10 cellular contexts compared by ENCODE assay signal in the genomic region with DNA sequence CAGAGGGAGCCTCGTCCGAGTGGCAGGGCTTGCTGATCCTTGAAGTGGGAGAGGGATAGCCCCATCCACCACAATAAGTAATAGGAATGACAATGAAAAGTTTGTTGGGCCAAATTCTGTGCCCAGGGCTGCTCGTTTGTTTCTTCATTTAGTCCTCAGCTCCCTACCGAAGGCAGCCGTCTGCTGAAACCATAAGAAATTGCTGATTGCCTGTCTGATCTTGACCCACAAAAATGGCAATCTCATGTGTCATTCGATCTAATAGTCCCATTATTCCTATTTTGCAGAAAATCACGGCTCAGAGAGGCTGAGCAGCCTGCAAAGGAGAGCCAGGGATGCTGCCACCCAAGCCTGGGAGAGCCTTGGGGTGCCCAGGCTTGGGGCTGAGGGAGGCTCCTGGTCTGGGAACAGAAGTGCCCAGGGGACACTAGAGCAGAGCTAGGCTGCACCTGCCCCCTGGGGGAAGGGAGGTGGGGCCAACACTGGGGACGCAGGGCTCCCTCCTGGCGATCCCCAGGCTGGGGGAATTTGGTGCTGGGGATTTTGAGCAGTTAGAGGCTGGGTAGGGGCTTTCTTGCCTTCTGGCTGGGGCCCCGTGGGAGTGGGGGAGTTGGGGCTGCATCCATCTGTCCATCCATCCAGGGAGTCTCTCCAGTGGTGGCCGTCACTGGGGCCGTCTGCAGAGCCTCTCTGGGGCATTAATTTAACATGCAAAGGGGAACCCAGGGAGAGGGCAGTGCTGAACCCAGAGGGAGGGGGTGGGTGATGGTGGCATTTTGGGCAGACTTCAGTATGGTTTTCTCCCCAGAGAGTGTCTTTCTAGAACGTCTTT. TPM values are rescaled to one million over a fixed set of nuclear protein-coding genes. Genes with fewer than 3 reads are reported as not detected.
DNase-seq lines count a peak whose midpoint lies in the region; ATAC-seq, FAIRE-seq and TF ChIP-seq lines count a peak whose summit lies in the region.
"Had no signal": no experiment of that assay in that cellular context is flagged by ENCODE, and none has a peak within 500 bp of the region (broad histone marks: within the 10 kb centered on the region; RNA-seq: fewer than 3 reads in every experiment).

No MANE protein-coding gene starts in this region.

- H4K8ac ChIP-seq in H1 (ENCODE audit: extremely low read depth, insufficient read depth, low read length), result no peak overlapping the region

- no peaks in the 10 kb centered on the region for H3K23me2 ChIP-seq in H1 (ENCODE audit: low read depth, low read length)

- H3K36me3 Mint-ChIP-seq in natural killer cell treated with Interleukin-12 subunit alpha and Interleukin-12 subunit beta and Interleukin-15 and Interleukin-18, amount 100 ng/mL, for 72 hours, result no peaks in the 10 kb centered on the region
- no peaks in the 10 kb centered on the region for H3K36me3 Mint-ChIP-seq in natural killer cell
- no peaks in the 10 kb centered on the region for H3K36me3 Mint-ChIP-seq in naive thymus-derived CD8-positive, alpha-beta T cell

- peak overlapping the region; percentile 81; the same call in 1 of the 2 replicates for H2BK5ac ChIP-seq in H1 (ENCODE audit: low read depth, low read length)

- DNase-seq in natural killer cell treated with Interleukin-12 subunit alpha and Interleukin-12 subunit beta and Interleukin-15 and Interleukin-18, amount 100 ng/mL, for 72 hours (ENCODE audit: low spot score), result peak; percentile 80
- DNase-seq in natural killer cell (no peak), HS-27A (ENCODE audit: low read depth) (peak; percentile 35), H1 (ENCODE audit: low read depth in 1 of 2, low spot score in 2 of 2) (no peak), Kasumi-1 (lab: John Stamatoyannopoulos, UW) (no peak), frontal cortex (ENCODE audit: low spot score in 2 of 2) (no peak), thyroid gland (no peak)
- DNase-seq in naive thymus-derived CD8-positive, alpha-beta T cell, result no peak
- DNase-seq: esophagus squamous epithelium had no signal

- H3K27me3 ChIP-seq in H1 (replicated peaks in 1 of 4; ENCODE audit: control insufficient read depth in 3 of 4, extremely low read depth in 1 of 4, insufficient read depth in 3 of 4, low read length in 3 of 4), result no peaks in the 10 kb centered on the region; a peak in 1 of 7 replicates
- no peaks in the 10 kb centered on the region for H3K27me3 ChIP-seq in thyroid gland

- H3K36me3 ChIP-seq in H1 (ENCODE audit: control insufficient read depth in 2 of 4, insufficient read depth in 4 of 4, low read length in 3 of 4) (no peaks in the 10 kb centered on the region), thyroid gland (no peaks in the 10 kb centered on the region)
- H3K36me3 ChIP-seq: esophagus squamous epithelium had no signal

- TF ChIP-seq EP300 in H1 (IDR thresholded peaks at IDR 0.05; ENCODE audit: borderline replicate concordance in 1 of 2, low read depth in 2 of 2, low read length in 2 of 2), result no peak

- no peak overlapping the region for H2AK5ac ChIP-seq in H1 (ENCODE audit: low read depth, low read length)

- peaks cover 7 to 30% (median 20%) of the 10 kb centered on the region in 4 experiments for H3K4me1 ChIP-seq in H1 (replicated peaks in 1 of 4; ENCODE audit: control insufficient read depth in 3 of 4, insufficient read depth in 4 of 4, low read length in 3 of 4)
- peaks cover 0 to 28% of the 10 kb centered on the region in 2 donors for H3K4me1 ChIP-seq in thyroid gland

- H4K20me1 ChIP-seq in H1 (replicated peaks in 1 of 2; ENCODE audit: control insufficient read depth in 1 of 2, insufficient read depth in 2 of 2, low read length in 2 of 2), result no peaks in the 10 kb centered on the region

- TF ChIP-seq CTCF in natural killer cell (IDR thresholded peaks at IDR 0.05) (no peak), H1 (IDR thresholded peaks at IDR 0.05; ENCODE audit: control extremely low read depth in 1 of 3, insufficient read depth in 1 of 3, low read depth in 1 of 3, low read length in 3 of 3) (no peak), thyroid gland (IDR thresholded peaks at IDR 0.05) (no peak)

- 0 out of 2 replicates have a peak overlapping the region, but pooled peaks have one; percentile 72 for H2BK20ac ChIP-seq in H1 (ENCODE audit: low read length)

- no peak overlapping the region for H3K56ac ChIP-seq in H1 (replicated peaks; ENCODE audit: insufficient read length, low read depth, low read length)

- POLR2A ChIA-PET in H1 (lab: Charles Lee; ENCODE audit: partially characterized antibody), result interaction anchor here (1.3 to 3.6 kb wide), 3 partner anchors 11 to 53 kb away, joined by 3 to 20 read pairs (median 7); a partner anchor contains a TSS
- POLR2A ChIA-PET in naive thymus-derived CD8-positive, alpha-beta T cell (lab: Charles Lee), result no interaction called here

- H3K9me3 Mint-ChIP-seq in natural killer cell treated with Interleukin-12 subunit alpha and Interleukin-12 subunit beta and Interleukin-15 and Interleukin-18, amount 100 ng/mL, for 72 hours, result no peaks in the 10 kb centered on the region
- H3K9me3 Mint-ChIP-seq in natural killer cell, result no peaks in the 10 kb centered on the region
- no peaks in the 10 kb centered on the region for H3K9me3 Mint-ChIP-seq in naive thymus-derived CD8-positive, alpha-beta T cell
- H3K9me3 Mint-ChIP-seq: neural crest cell had no signal

- intact Hi-C loops in natural killer cell (cut with micrococcal nuclease) (no loop called here), thyroid gland (cut with DNase I) (no loop called here)

- H3K27me3 Mint-ChIP-seq in natural killer cell treated with Interleukin-12 subunit alpha and Interleukin-12 subunit beta and Interleukin-15 and Interleukin-18, amount 100 ng/mL, for 72 hours, result no peaks in the 10 kb centered on the region
- peaks cover 0 to 8% of the 10 kb centered on the region in 2 donors for H3K27me3 Mint-ChIP-seq in natural killer cell (ENCODE audit: low read depth in 2 of 2)
- H3K27me3 Mint-ChIP-seq in naive thymus-derived CD8-positive, alpha-beta T cell, result no peaks in the 10 kb centered on the region

- peak overlapping the region; percentile 35 to 43; a peak in 3 of 4 replicates for H3K4me2 ChIP-seq in H1 (ENCODE audit: insufficient read depth in 1 of 2, low read depth in 2 of 2, low read length in 2 of 2)

- peak overlapping the region; percentile 60 for H3K18ac ChIP-seq in H1 (ENCODE audit: extremely low read depth, low read length)

- TF ChIP-seq RAD21 in H1 (IDR thresholded peaks at IDR 0.05 in 1 of 2, conservative IDR thresholded peaks at IDR 0.05 in 1 of 2; ENCODE audit: low read depth in 2 of 2, low read length in 2 of 2), result no peak

- no peak overlapping the region for H2AFZ ChIP-seq in H1 (ENCODE audit: low read length)

- peak overlapping the region; percentile 29 for H4K91ac ChIP-seq in H1 (replicated peaks; ENCODE audit: insufficient read length, low read length)

- H3K27ac Mint-ChIP-seq in natural killer cell treated with Interleukin-12 subunit alpha and Interleukin-12 subunit beta and Interleukin-15 and Interleukin-18, amount 100 ng/mL, for 72 hours, result peak overlapping the region; percentile 95 to 97
- peak overlapping the region in 1 of 2 donors; percentile 44 for H3K27ac Mint-ChIP-seq in natural killer cell
- peak overlapping the region in 3 of 10 donors; percentile 37 to 62 (median 60) for H3K27ac Mint-ChIP-seq in naive thymus-derived CD8-positive, alpha-beta T cell

- H3K9me3 ChIP-seq in H1 (ENCODE audit: insufficient read depth in 2 of 2, low read depth in 1 of 2, low read length in 1 of 2) (peaks cover under 1 to 2% of the 10 kb centered on the region in 2 experiments; a peak in 2 of 4 replicates), thyroid gland (no peaks in the 10 kb centered on the region)

- H3K27ac ChIP-seq in H1 (ENCODE audit: low read depth, low read length) (no peak overlapping the region), thyroid gland (no peak overlapping the region)
- H3K27ac ChIP-seq: esophagus squamous epithelium had no signal

- no peak overlapping the region for H3K23ac ChIP-seq in H1 (ENCODE audit: insufficient read length)

- peak overlapping the region; percentile 34 for H3K4me3 Mint-ChIP-seq in natural killer cell treated with Interleukin-12 subunit alpha and Interleukin-12 subunit beta and Interleukin-15 and Interleukin-18, amount 100 ng/mL, for 72 hours
- no peak overlapping the region for H3K4me3 Mint-ChIP-seq in natural killer cell
- H3K4me3 Mint-ChIP-seq in naive thymus-derived CD8-positive, alpha-beta T cell, result no peak overlapping the region
- H3K4me3 Mint-ChIP-seq: neural crest cell had no signal

- H2BK12ac ChIP-seq in H1 (ENCODE audit: low read depth, low read length), result 0 out of 2 replicates have a peak overlapping the region, but pooled peaks have one; percentile 60

- H3K79me2 ChIP-seq in H1 (ENCODE audit: control insufficient read depth in 1 of 2, insufficient read depth in 2 of 2, low read length in 2 of 2), result no peaks in the 10 kb centered on the region

- TF ChIP-seq POLR2A in H1 (IDR thresholded peaks at IDR 0.05; ENCODE audit: control extremely low read depth in 1 of 2, low read depth in 2 of 2, low read length in 2 of 2), result no peak
- TF ChIP-seq POLR2A in thyroid gland (IDR thresholded peaks at IDR 0.05), result no peak

- peak in 1 of 2 donors; percentile 34 for ATAC-seq in natural killer cell treated with Interleukin-12 subunit alpha and Interleukin-12 subunit beta and Interleukin-15 and Interleukin-18, amount 100 ng/mL, for 72 hours
- no peak for ATAC-seq in natural killer cell
- no peak for ATAC-seq in naive thymus-derived CD8-positive, alpha-beta T cell

- peaks cover 53 to 71% of the 10 kb centered on the region in 2 donors for H3K4me1 Mint-ChIP-seq in natural killer cell treated with Interleukin-12 subunit alpha and Interleukin-12 subunit beta and Interleukin-15 and Interleukin-18, amount 100 ng/mL, for 72 hours (ENCODE audit: low read depth in 2 of 2)
- peaks cover 12 to 22% of the 10 kb centered on the region in 2 donors for H3K4me1 Mint-ChIP-seq in natural killer cell
- H3K4me1 Mint-ChIP-seq in naive thymus-derived CD8-positive, alpha-beta T cell, result peaks cover 13 to 25% (median 22%) of the 10 kb centered on the region in 4 donors

- no peaks in the 10 kb centered on the region for H3K79me1 ChIP-seq in H1 (ENCODE audit: low read depth, low read length)

- H2BK15ac ChIP-seq in H1 (ENCODE audit: low read length), result peak overlapping the region; percentile 46; the same call in 1 of the 2 replicates

- 42% methylated on average over 13 of the region's 13 CpGs; no CpG with 5 or more reads in 1 of the 2 experiments for WGBS in H1 (ENCODE audit: extremely low coverage in 1 of 2, insufficient coverage in 1 of 2, insufficient read length in 1 of 2, insufficient replicate concordance in 2 of 2, low coverage in 1 of 2, low lambda C conversion rate in 2 of 2, missing lambda C conversion rate in 1 of 2), 2 experiments
- 57 to 59% methylated on average over 10 to 11 of the region's 13 CpGs for WGBS in thyroid gland, 2 donors

- no peak for FAIRE-seq in H1 (lab: Jason Lieb, UNC)
- FAIRE-seq in frontal cortex (lab: Jason Lieb, UNC), result no peak

- H3K4ac ChIP-seq in H1 (replicated peaks; ENCODE audit: insufficient read length, low read depth, low read length), result no peak overlapping the region

- no peak overlapping the region for H3K9ac ChIP-seq in H1 (replicated peaks in 1 of 4; ENCODE audit: extremely low read depth in 1 of 4, low read depth in 3 of 4, low read length in 3 of 4)

- CTCF ChIA-PET in H1 (lab: Charles Lee; ENCODE audit: partially characterized antibody), result interaction anchor here (1.0 to 3.9 kb wide), 4 partner anchors 16 to 169 kb away, joined by 3 to 16 read pairs (median 10); a partner anchor contains a TSS

- H2BK120ac ChIP-seq in H1 (replicated peaks; ENCODE audit: low read depth, low read length), result no peak overlapping the region

- no peak overlapping the region for H4K5ac ChIP-seq in H1 (ENCODE audit: insufficient read length, low read depth, low read length)

- H3K4me3 ChIP-seq in H1 (ENCODE audit: extremely low read depth in 1 of 4, insufficient read depth in 2 of 4, low read depth in 3 of 4, low read length in 4 of 4) (peak overlapping the region in 1 of 4 experiments; percentile 14; a peak in 3 of 8 replicates), thyroid gland (replicated peaks in 1 of 3) (no peak overlapping the region)
- H3K4me3 ChIP-seq: esophagus squamous epithelium had no signal

- H3K14ac ChIP-seq in H1 (ENCODE audit: insufficient read length), result no peak overlapping the region

RNA-seq across cellular contexts. Expression of a gene that starts 53.5 kb away (rescaled TPM):
- total RNA-seq in natural killer cell treated with Interleukin-12 subunit alpha and Interleukin-12 subunit beta and Interleukin-15 and Interleukin-18, amount 100 ng/mL, for 72 hours, result 100 to 1,000 TPM; 199 to 299 TPM
- total RNA-seq in natural killer cell (10 to 100 TPM; 21.7 to 74.7 (median 27.2) TPM), frontal cortex (0.82 TPM), thyroid gland (10 to 100 TPM in 1 of 4 donors, 1 to 10 TPM in 3; 2.4 to 11.3 (median 6.2) TPM)
- total RNA-seq in H1 (2021; fragmentation: NEBNext Ultra II Directional; extraction: Animal tissue kit (Norgen Biotek cat#: 25700)), result 48.9 and 49.8 TPM in 2 replicates
- 21.0 and 46.5 TPM in 2 replicates for polyA plus RNA-seq in H1 (2011; rRNA removed)
- polyA plus RNA-seq in H1 (2011; cell fraction: cytosol; rRNA removed), result 17.0 TPM
- 36.0 TPM for polyA plus RNA-seq in H1 (2011; cell fraction: nucleus; rRNA removed)
- polyA plus RNA-seq in H1 (2012, experiment 1 of 2), result 9.9 to 28.9 TPM (median 25.5 TPM) in 4 replicates
- polyA plus RNA-seq in H1 (2012, experiment 2 of 2), result 20.5 TPM
- polyA plus RNA-seq in H1 (2013, experiment 1 of 2), result 83.3 TPM
- 90.5 TPM for polyA plus RNA-seq in H1 (2013, experiment 2 of 2)
- 1.7 and 4.1 TPM in 2 replicates for polyA minus RNA-seq in H1 (2011; rRNA and poly(A)+ RNA removed)
- 22.5 TPM for polyA minus RNA-seq in H1 (2011; cell fraction: cytosol; rRNA and poly(A)+ RNA removed)
- polyA minus RNA-seq in H1 (2011; cell fraction: nucleus; rRNA and poly(A)+ RNA removed), result 60.0 TPM
- 10 to 100 TPM; 15.8 to 16.5 TPM for total RNA-seq in naive thymus-derived CD8-positive, alpha-beta T cell
- 10 to 100 TPM; 13.5 to 24.0 (median 13.5) TPM for polyA plus RNA-seq in naive thymus-derived CD8-positive, alpha-beta T cell

Comparison
In these comparisons a context has a peak if more than half of its experiments do, and no peak if none do; other contexts are left out.
1. DNase-seq: peak in natural killer cell treated with Interleukin-12 subunit alpha and Interleukin-12 subunit beta and Interleukin-15 and Interleukin-18, amount 100 ng/mL, for 72 hours (single experiment) and HS-27A (single experiment); none in natural killer cell (single experiment), H1 (0 of 2), Kasumi-1 (0 of 2), frontal cortex (0 of 2), naive thymus-derived CD8-positive, alpha-beta T cell (0 of 10) and thyroid gland (0 of 2).